ENCODE assay signal across 20 cellular contexts in genomic region chr6:158255280-158255973, GRCh38. TPM values are rescaled to one million over a fixed set of nuclear protein-coding genes. Genes with fewer than 3 reads are reported as not detected.
DNase-seq lines count a peak whose midpoint lies in the region; FAIRE-seq and TF ChIP-seq lines count a peak whose summit lies in the region.
"Had no signal": no experiment of that assay in that cellular context is flagged by ENCODE, and none has a peak within 500 bp of the region (broad histone marks: within the 10 kb centered on the region; RNA-seq: fewer than 3 reads in every experiment).

No MANE protein-coding gene starts in this region.

- no peaks in the 10 kb centered on the region for H3K9me3 Mint-ChIP-seq in CD4-positive, alpha-beta memory T cell
- no peaks in the 10 kb centered on the region for H3K9me3 Mint-ChIP-seq in astrocyte (ENCODE audit: unreplicated experiment)
- H3K9me3 Mint-ChIP-seq: naive B cell had no signal

- peaks cover 73% of the 10 kb centered on the region for H4K20me1 ChIP-seq in astrocyte (ENCODE audit: insufficient read depth, low read length)

- peaks cover 81% of the 10 kb centered on the region for H3K79me2 ChIP-seq in astrocyte (ENCODE audit: insufficient read depth, low read length)

- FAIRE-seq in astrocyte (lab: Jason Lieb, UNC), result no peak
- no peak for FAIRE-seq in HTR-8/SVneo (lab: Jason Lieb, UNC)
- FAIRE-seq: endothelial cell of umbilical vein, frontal cortex had no signal

- H3K4me3 ChIP-seq in CD4-positive, alpha-beta memory T cell (ENCODE audit: low read length in 2 of 2), result no peak overlapping the region
- H3K4me3 ChIP-seq in astrocyte (ENCODE audit: insufficient read depth, low read depth, low read length) (no peak overlapping the region), mesodermal cell (ENCODE audit: extremely low read depth, insufficient read depth, low read length, poor library complexity, severe bottlenecking) (no peak overlapping the region)
- H3K4me3 ChIP-seq: adrenal gland, lower lobe of right lung had no signal

- no peak overlapping the region for H3K9ac ChIP-seq in astrocyte (ENCODE audit: low read length)

- H3K4me3 Mint-ChIP-seq in CD4-positive, alpha-beta memory T cell, result peak overlapping the region in 5 of 8 donors; percentile 17 to 59 (median 52)
- H3K4me3 Mint-ChIP-seq in astrocyte (ENCODE audit: unreplicated experiment), result no peak overlapping the region
- H3K4me3 Mint-ChIP-seq: B cell had no signal

- H3K27ac Mint-ChIP-seq in CD4-positive, alpha-beta memory T cell, result peak overlapping the region; percentile 9 to 84 (median 55)
- H3K27ac Mint-ChIP-seq in astrocyte (ENCODE audit: unreplicated experiment), result peak overlapping the region; percentile 16
- H3K27ac Mint-ChIP-seq: B cell had no signal

- POLR2A ChIA-PET in CD4-positive, alpha-beta memory T cell (lab: Charles Lee; ENCODE audit: partially characterized antibody), result interaction anchor here (0.8 to 1.6 kb wide), 6 partner anchors 10 to 23 kb away, joined by 3 to 6 read pairs (median 4); no protein-coding TSS in a partner anchor

- H3K36me3 ChIP-seq in CD4-positive, alpha-beta memory T cell (ENCODE audit: insufficient read depth, low read length), result no peaks in the 10 kb centered on the region
- no peaks in the 10 kb centered on the region for H3K36me3 ChIP-seq in astrocyte (ENCODE audit: insufficient read depth, low read length)
- H3K36me3 ChIP-seq in mesodermal cell (ENCODE audit: control insufficient read depth, insufficient read depth, low read length), result peaks cover 28% of the 10 kb centered on the region
- H3K36me3 ChIP-seq: adrenal gland, lower lobe of right lung had no signal

- H3K9me3 ChIP-seq in CD4-positive, alpha-beta memory T cell (ENCODE audit: control insufficient read depth in 1 of 2, low read length in 2 of 2), result no peaks in the 10 kb centered on the region
- H3K9me3 ChIP-seq in astrocyte (ENCODE audit: insufficient read depth, low read depth, low read length), result no peaks in the 10 kb centered on the region
- no peaks in the 10 kb centered on the region for H3K9me3 ChIP-seq in mesodermal cell (ENCODE audit: control insufficient read depth, low read length)
- H3K9me3 ChIP-seq: adrenal gland, lower lobe of right lung had no signal

- no peak overlapping the region for H3K4me2 ChIP-seq in astrocyte (ENCODE audit: low read length)

- peaks cover 36% of the 10 kb centered on the region for H3K4me1 ChIP-seq in CD4-positive, alpha-beta memory T cell (ENCODE audit: insufficient read depth, low read length)
- no peaks in the 10 kb centered on the region for H3K4me1 ChIP-seq in astrocyte (ENCODE audit: insufficient read depth, low read length)
- H3K4me1 ChIP-seq in mesodermal cell (ENCODE audit: control insufficient read depth, insufficient read depth, low read length, poor library complexity, severe bottlenecking), result no peaks in the 10 kb centered on the region
- H3K4me1 ChIP-seq: adrenal gland had no signal

- WGBS in mesodermal cell (ENCODE audit: insufficient coverage in 2 of 2), 2 experiments, result 89 to 100% methylated on average over 1 of the region's 3 CpGs

- intact Hi-C loops in CD4-positive, alpha-beta memory T cell (cut with micrococcal nuclease), result no loop called here

- peaks cover 16 to 27% of the 10 kb centered on the region in 2 donors for H3K36me3 Mint-ChIP-seq in CD4-positive, alpha-beta memory T cell
- peaks cover 17% of the 10 kb centered on the region for H3K36me3 Mint-ChIP-seq in astrocyte (ENCODE audit: low read depth, unreplicated experiment)

- no peak for DNase-seq in CD4-positive, alpha-beta memory T cell
- DNase-seq in astrocyte (ENCODE audit: low read depth), result no peak
- DNase-seq in middle frontal gyrus (ENCODE audit: extremely low spot score, low spot score), result no peak
- no peak for DNase-seq in HT-29 (ENCODE audit: low spot score)
- no peak for DNase-seq in DMS79 treated with DMSO at 0.1 percent for 48 hours (lab: John Stamatoyannopoulos, UW)
- DNase-seq in HTR-8/SVneo (ENCODE audit: insufficient read length, low spot score), result no peak
- DNase-seq: activated CD4-positive, alpha-beta T cell treated with anti-CD3 and anti-CD28 coated beads for 4 hours; adrenal gland; DMS153; H7; lower lobe of right lung; naive B cell; NCI-H1436 treated with DMSO at 0.1 percent for 48 hours; NCI-H226; SHP77 had no signal

- CTCF ChIA-PET in CD4-positive, alpha-beta memory T cell (lab: Charles Lee; ENCODE audit: partially characterized antibody), result no interaction called here

- H3K27me3 ChIP-seq in CD4-positive, alpha-beta memory T cell (ENCODE audit: insufficient read depth, low read length), result no peaks in the 10 kb centered on the region
- no peaks in the 10 kb centered on the region for H3K27me3 ChIP-seq in astrocyte (ENCODE audit: insufficient read depth, low read length)
- H3K27me3 ChIP-seq: adrenal gland had no signal

- H3K27ac ChIP-seq in 22Rv1, result peak overlapping the region; percentile 7; the same call in 1 of the 2 replicates
- no peak overlapping the region for H3K27ac ChIP-seq in CD4-positive, alpha-beta memory T cell (ENCODE audit: low read depth, low read length)
- no peak overlapping the region for H3K27ac ChIP-seq in astrocyte (ENCODE audit: low read depth, low read length)
- H3K27ac ChIP-seq in mesodermal cell (ENCODE audit: low read depth, low read length, severe bottlenecking), result peak overlapping the region; percentile 52
- H3K27ac ChIP-seq: adrenal gland, lower lobe of right lung had no signal

- peaks cover 34 to 47% (median 44%) of the 10 kb centered on the region in 4 donors for H3K4me1 Mint-ChIP-seq in CD4-positive, alpha-beta memory T cell
- H3K4me1 Mint-ChIP-seq in astrocyte (ENCODE audit: low read depth, unreplicated experiment), result peaks cover 18% of the 10 kb centered on the region

- no peak overlapping the region for H2AFZ ChIP-seq in astrocyte (ENCODE audit: low read depth, low read length)

- H3K27me3 Mint-ChIP-seq in CD4-positive, alpha-beta memory T cell, result no peaks in the 10 kb centered on the region
- no peaks in the 10 kb centered on the region for H3K27me3 Mint-ChIP-seq in astrocyte (ENCODE audit: low read depth, unreplicated experiment)
- H3K27me3 Mint-ChIP-seq: B cell, naive B cell had no signal

- no peak for TF ChIP-seq CTCF in 22Rv1 (IDR thresholded peaks at IDR 0.05)
- TF ChIP-seq CTCF in astrocyte (IDR thresholded peaks at IDR 0.05; ENCODE audit: insufficient read depth, low read depth, low read length), result no peak

RNA-seq across cellular contexts. Expression of gene TULP4, which starts 56.8 kb away (rescaled TPM):
- total RNA-seq in CD4-positive, alpha-beta memory T cell, result 10 to 100 TPM; 85.9 to 94.1 TPM
- polyA plus RNA-seq in CD4-positive, alpha-beta memory T cell, result 10 to 100 TPM; 14.8 to 41.2 TPM
- 79.1 and 91.2 TPM in 2 replicates for total RNA-seq in astrocyte
- 15.8 TPM for polyA plus RNA-seq in mesodermal cell (2013, experiment 1 of 2)
- 17.9 TPM for polyA plus RNA-seq in mesodermal cell (2013, experiment 2 of 2)
- total RNA-seq in HT-29 (2014; rRNA removed; shearing (Covaris generic)), result 31.1 and 39.5 TPM in 2 replicates

Comparison
In these comparisons a context has a peak if more than half of its experiments do, and no peak if none do; other contexts are left out.
1. H3K27ac ChIP-seq: peak in 22Rv1 (single experiment) and mesodermal cell (single experiment); none in CD4-positive, alpha-beta memory T cell (single experiment) and astrocyte (single experiment).